10 cellular contexts compared by ENCODE assay signal in the genomic region with DNA sequence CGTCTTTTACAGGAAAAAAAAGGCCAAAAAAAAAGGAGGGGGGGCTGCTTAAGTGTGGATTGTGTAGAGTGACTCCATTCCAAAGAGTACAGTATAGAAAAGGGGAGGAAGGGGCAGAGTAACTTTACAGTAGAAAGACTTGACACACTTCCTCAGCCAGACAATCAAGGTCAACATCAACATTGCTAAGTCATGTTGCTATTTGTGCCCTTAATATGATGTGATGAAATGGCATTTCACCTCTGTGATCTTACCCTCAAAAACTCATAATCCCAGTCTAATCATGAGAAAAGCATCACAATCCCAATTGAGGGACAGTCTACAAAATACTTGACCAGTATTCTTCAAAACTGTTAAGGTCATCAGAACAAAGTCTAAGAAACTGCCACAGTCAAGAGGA. TPM values are rescaled to one million over a fixed set of nuclear protein-coding genes. Genes with fewer than 3 reads are reported as not detected.
DNase-seq lines count a peak whose midpoint lies in the region; ATAC-seq and TF ChIP-seq lines count a peak whose summit lies in the region.
"Had no signal": no experiment of that assay in that cellular context is flagged by ENCODE, and none has a peak within 500 bp of the region (broad histone marks: within the 10 kb centered on the region; RNA-seq: fewer than 3 reads in every experiment).

No MANE protein-coding gene starts in this region.

- intact Hi-C loops in heart right ventricle (cut with DNase I) = loop anchor here (1.0 to 10.0 kb wide), 11 partner anchors 37 to 440 kb away; no protein-coding TSS in a partner anchor
- intact Hi-C loops in Right ventricle myocardium superior (cut with DNase I) = loop anchor here (5.0 kb wide), 1 partner anchor 37 kb away; no protein-coding TSS in a partner anchor
- intact Hi-C loops in activated T-helper 1 cell treated with anti-CD3 and anti-CD28 coated beads, Interleukin-12 subunit alpha, Interleukin-12 subunit beta, Interleukin-2, Interleukin-4 antibody, amounts not matched to agents 30 ng/mL and 10 ng/mL and 1 ng/mL, durations not matched to agents 14 hours and 24 hours and 36 hours (cut with micrococcal nuclease) = loop anchor here (5.0 kb wide), 5 partner anchors 107 to 1263 kb away; a partner anchor contains a TSS
- intact Hi-C loops in upper lobe of right lung (cut with DNase I) = loop anchor here (5.0 kb wide), 1 partner anchor 37 kb away; no protein-coding TSS in a partner anchor

- 76 to 89% methylated on average over 1 of the region's 1 CpG for WGBS in heart right ventricle, 2 donors

- peak overlapping the region in 6 of 10 donors; percentile 7 to 100 (median 54) for H3K27ac ChIP-seq in heart right ventricle
- peak overlapping the region; percentile 97 for H3K27ac ChIP-seq in upper lobe of right lung
- no peak overlapping the region for H3K27ac ChIP-seq in effector memory CD4-positive, alpha-beta T cell (ENCODE audit: insufficient read depth, low read length, poor library complexity, severe bottlenecking)

- H3K9me3 ChIP-seq in heart right ventricle (no peaks in the 10 kb centered on the region), upper lobe of right lung (no peaks in the 10 kb centered on the region)
- H3K9me3 ChIP-seq in effector memory CD4-positive, alpha-beta T cell (ENCODE audit: control insufficient read depth, low read length) = no peaks in the 10 kb centered on the region

- peaks cover 40% of the 10 kb centered on the region for H3K4me1 Mint-ChIP-seq in activated T-helper 1 cell treated with anti-CD3 and anti-CD28 coated beads, Interleukin-12 subunit alpha, Interleukin-12 subunit beta, Interleukin-2, Interleukin-4 antibody, amounts not matched to agents 30 ng/mL and 10 ng/mL and 1 ng/mL, durations not matched to agents 14 hours and 24 hours and 36 hours (ENCODE audit: low read depth)

- H3K27me3 ChIP-seq in heart right ventricle = no peaks in the 10 kb centered on the region
- H3K27me3 ChIP-seq in upper lobe of right lung = no peaks in the 10 kb centered on the region
- H3K27me3 ChIP-seq in effector memory CD4-positive, alpha-beta T cell (replicated peaks; ENCODE audit: control insufficient read depth, insufficient read depth, low read length, poor library complexity, severe bottlenecking) = no peaks in the 10 kb centered on the region

- ATAC-seq in heart right ventricle (no peak), Right ventricle myocardium superior (ENCODE audit: poor library complexity) (no peak), upper lobe of right lung (no peak), GM21447 (IDR thresholded peaks at IDR 0.05; ENCODE audit: unreplicated experiment) (no peak)

- peaks cover 5% of the 10 kb centered on the region for H3K27me3 Mint-ChIP-seq in activated T-helper 1 cell treated with anti-CD3 and anti-CD28 coated beads, Interleukin-12 subunit alpha, Interleukin-12 subunit beta, Interleukin-2, Interleukin-4 antibody, amounts not matched to agents 30 ng/mL and 10 ng/mL and 1 ng/mL, durations not matched to agents 14 hours and 24 hours and 36 hours (ENCODE audit: insufficient read depth)

- H3K4me3 Mint-ChIP-seq in activated T-helper 1 cell treated with anti-CD3 and anti-CD28 coated beads, Interleukin-12 subunit alpha, Interleukin-12 subunit beta, Interleukin-2, Interleukin-4 antibody, amounts not matched to agents 30 ng/mL and 10 ng/mL and 1 ng/mL, durations not matched to agents 14 hours and 24 hours and 36 hours = peak overlapping the region; percentile 85

- DNase-seq in heart right ventricle = no peak
- DNase-seq in Right ventricle myocardium superior = no peak
- no peak for DNase-seq in activated T-helper 1 cell treated with anti-CD3 and anti-CD28 coated beads, Interleukin-12 subunit alpha, Interleukin-12 subunit beta, Interleukin-2, Interleukin-4 antibody, amounts not matched to agents 30 ng/mL and 10 ng/mL and 1 ng/mL, durations not matched to agents 14 hours and 24 hours and 36 hours (ENCODE audit: low spot score)
- DNase-seq in lung microvascular endothelial cell (ENCODE audit: low read depth in 2 of 2) = peak; percentile 32 to 86
- DNase-seq in upper lobe of right lung = no peak
- DNase-seq in effector memory CD4-positive, alpha-beta T cell = no peak
- no peak for DNase-seq in stimulated activated CD4-positive, alpha-beta T cell treated with anti-CD3 and anti-CD28 coated beads, Interleukin-1b, Interleukin-23, amount 100 ng/mL, for 48 hours
- DNase-seq: activated gamma-delta T cell treated with Interleukin-2 at 50 U/mL for 16 hours, SW 1271 had no signal

- H3K9me3 Mint-ChIP-seq in activated T-helper 1 cell treated with anti-CD3 and anti-CD28 coated beads, Interleukin-12 subunit alpha, Interleukin-12 subunit beta, Interleukin-2, Interleukin-4 antibody, amounts not matched to agents 30 ng/mL and 10 ng/mL and 1 ng/mL, durations not matched to agents 14 hours and 24 hours and 36 hours = no peaks in the 10 kb centered on the region

- H3K36me3 ChIP-seq in heart right ventricle = no peaks in the 10 kb centered on the region
- H3K36me3 ChIP-seq in upper lobe of right lung = no peaks in the 10 kb centered on the region
- no peaks in the 10 kb centered on the region for H3K36me3 ChIP-seq in effector memory CD4-positive, alpha-beta T cell (ENCODE audit: control insufficient read depth, insufficient read depth, low read length)

- H3K4me1 ChIP-seq in heart right ventricle = peaks cover 6 to 46% (median 33%) of the 10 kb centered on the region in 9 donors
- H3K4me1 ChIP-seq in upper lobe of right lung = peaks cover 46% of the 10 kb centered on the region
- H3K4me1 ChIP-seq in effector memory CD4-positive, alpha-beta T cell (ENCODE audit: control insufficient read depth, insufficient read depth, low read length, poor library complexity, severe bottlenecking) = peaks cover 20% of the 10 kb centered on the region

- H3K27ac Mint-ChIP-seq in activated T-helper 1 cell treated with anti-CD3 and anti-CD28 coated beads, Interleukin-12 subunit alpha, Interleukin-12 subunit beta, Interleukin-2, Interleukin-4 antibody, amounts not matched to agents 30 ng/mL and 10 ng/mL and 1 ng/mL, durations not matched to agents 14 hours and 24 hours and 36 hours = peak overlapping the region; percentile 71

- no peak for TF ChIP-seq CTCF in heart right ventricle (IDR thresholded peaks at IDR 0.05)
- no peak for TF ChIP-seq CTCF in upper lobe of right lung (IDR thresholded peaks at IDR 0.05)

- peaks cover 5% of the 10 kb centered on the region for H3K36me3 Mint-ChIP-seq in activated T-helper 1 cell treated with anti-CD3 and anti-CD28 coated beads, Interleukin-12 subunit alpha, Interleukin-12 subunit beta, Interleukin-2, Interleukin-4 antibody, amounts not matched to agents 30 ng/mL and 10 ng/mL and 1 ng/mL, durations not matched to agents 14 hours and 24 hours and 36 hours (ENCODE audit: low read depth)

- H3K4me3 ChIP-seq in heart right ventricle (no peak overlapping the region), upper lobe of right lung (no peak overlapping the region)
- no peak overlapping the region for H3K4me3 ChIP-seq in effector memory CD4-positive, alpha-beta T cell (ENCODE audit: insufficient read depth, low read depth, low read length, poor library complexity, severe bottlenecking)

RNA-seq across cellular contexts. Expression of a gene that starts 2.1 kb away (rescaled TPM):
- total RNA-seq in heart right ventricle (10 to 100 TPM; 38.8 to 47.9 (median 41.5) TPM), Right ventricle myocardium superior (44.4 TPM), lung microvascular endothelial cell (15.3 and 15.5 TPM in 2 replicates), upper lobe of right lung (36.7 TPM)
- polyA plus RNA-seq in heart right ventricle = 10 to 100 TPM; 15.8 to 21.6 TPM
- total RNA-seq in activated T-helper 1 cell treated with anti-CD3 and anti-CD28 coated beads, Interleukin-12 subunit alpha, Interleukin-12 subunit beta, Interleukin-2, Interleukin-4 antibody, amounts not matched to agents 30 ng/mL and 10 ng/mL and 1 ng/mL, durations not matched to agents 14 hours and 24 hours and 36 hours = 40.0 and 41.0 TPM in 2 replicates

RNA-seq across cellular contexts. Expression of a gene that starts 19.5 kb away (rescaled TPM):
- total RNA-seq in heart right ventricle (1 to 10 TPM in 1 of 10 donors, under 1 TPM in 6, not detected in 3; 0.31 to 1.0 (median 0.77) TPM), Right ventricle myocardium superior (not detected), lung microvascular endothelial cell (2.0 and 18.5 TPM in 2 replicates), upper lobe of right lung (not detected)
- polyA plus RNA-seq in heart right ventricle = under 1 TPM in 1 of 2 donors, not detected in 1; 0.07 TPM
- total RNA-seq in activated T-helper 1 cell treated with anti-CD3 and anti-CD28 coated beads, Interleukin-12 subunit alpha, Interleukin-12 subunit beta, Interleukin-2, Interleukin-4 antibody, amounts not matched to agents 30 ng/mL and 10 ng/mL and 1 ng/mL, durations not matched to agents 14 hours and 24 hours and 36 hours = not detected in 2 replicates

Comparison
In these comparisons a context has a peak if more than half of its experiments do, and no peak if none do; other contexts are left out.
1. DNase-seq: peak in lung microvascular endothelial cell (2 of 2); none in heart right ventricle (0 of 2), Right ventricle myocardium superior (single experiment), activated T-helper 1 cell treated with anti-CD3 and anti-CD28 coated beads, Interleukin-12 subunit alpha, Interleukin-12 subunit beta, Interleukin-2, Interleukin-4 antibody, amounts not matched to agents 30 ng/mL and 10 ng/mL and 1 ng/mL, durations not matched to agents 14 hours and 24 hours and 36 hours (single experiment), upper lobe of right lung (single experiment), effector memory CD4-positive, alpha-beta T cell (0 of 3) and stimulated activated CD4-positive, alpha-beta T cell treated with anti-CD3 and anti-CD28 coated beads, Interleukin-1b, Interleukin-23, amount 100 ng/mL, for 48 hours (single experiment).